32 cellular contexts compared by ENCODE assay signal in the genomic region with DNA sequence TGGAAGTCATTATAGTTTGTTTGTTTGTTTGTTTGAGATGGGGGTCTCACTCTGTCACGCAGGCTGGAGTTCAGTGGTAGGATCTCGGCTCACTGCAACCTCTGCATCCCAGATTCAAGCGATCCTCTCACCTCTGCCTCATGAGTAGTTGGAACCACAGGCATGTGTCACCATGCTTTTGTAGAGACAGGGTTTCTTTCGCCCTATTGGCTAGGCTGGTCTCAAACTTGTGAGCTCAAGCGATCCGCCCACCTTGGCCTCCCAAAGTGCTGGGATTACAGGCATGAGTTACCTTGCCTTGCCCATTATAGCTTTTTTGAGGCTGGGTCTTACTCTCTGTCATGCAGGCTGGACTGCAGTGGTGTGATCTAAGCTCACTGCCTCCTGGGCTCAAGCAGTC. TPM values are rescaled to one million over a fixed set of nuclear protein-coding genes. Genes with fewer than 3 reads are reported as not detected.
DNase-seq lines count a peak whose midpoint lies in the region; ATAC-seq, FAIRE-seq and TF ChIP-seq lines count a peak whose summit lies in the region.
"Had no signal": no experiment of that assay in that cellular context is flagged by ENCODE, and none has a peak within 500 bp of the region (broad histone marks: within the 10 kb centered on the region; RNA-seq: fewer than 3 reads in every experiment).

No MANE protein-coding gene starts in this region.

- POLR2A ChIA-PET in CD8-positive, alpha-beta T cell (lab: Charles Lee), result no interaction called here
- POLR2A ChIA-PET in HEK293 (lab: Yijun Ruan, JAX), result interaction anchor here (0.7 kb wide), 1 partner anchor 8 kb away, joined by 4 read pairs; no protein-coding TSS in a partner anchor

- intact Hi-C loops in CD8-positive, alpha-beta T cell (cut with DNase I, micrococcal nuclease), result no loop called here

- peaks cover 39% of the 10 kb centered on the region for H3K36me3 Mint-ChIP-seq in CD8-positive, alpha-beta T cell
- H3K36me3 Mint-ChIP-seq in nephron progenitor cell (ENCODE audit: low read depth), result peaks cover 43% of the 10 kb centered on the region
- no peaks in the 10 kb centered on the region for H3K36me3 Mint-ChIP-seq in natural killer cell treated with Interleukin-12 subunit alpha and Interleukin-12 subunit beta and Interleukin-15 and Interleukin-18, amount 100 ng/mL, for 72 hours

- H3K9me3 ChIP-seq in CD8-positive, alpha-beta T cell (ENCODE audit: low read length), result no peaks in the 10 kb centered on the region
- H3K9me3 ChIP-seq in HEK293 (ENCODE audit: control insufficient read depth, insufficient read depth, low read depth, low read length), result no peaks in the 10 kb centered on the region
- H3K9me3 ChIP-seq in gastroesophageal sphincter, result no peaks in the 10 kb centered on the region
- H3K9me3 ChIP-seq: BE2C, testis, uterus had no signal

- no peak for DNase-seq in CD8-positive, alpha-beta T cell
- DNase-seq in bronchial epithelial cell (ENCODE audit: low read depth) (peak; percentile 11), nephron progenitor cell (no peak), NCI-H2227 (lab: John Stamatoyannopoulos, UW; ENCODE audit: unreplicated experiment) (no peak), NCI-H1092 treated with DMSO at 0.1 percent for 48 hours (lab: John Stamatoyannopoulos, UW) (no peak)
- no peak for DNase-seq in natural killer cell treated with Interleukin-12 subunit alpha and Interleukin-12 subunit beta and Interleukin-15 and Interleukin-18, amount 100 ng/mL, for 72 hours (ENCODE audit: low spot score)
- DNase-seq: activated CD4-positive, alpha-beta T cell treated with anti-CD3 and anti-CD28 coated beads for 48 hours; activated gamma-delta T cell treated with Interleukin-2 at 50 U/mL for 16 hours; activated naive CD8-positive, alpha-beta T cell treated with anti-CD3 and anti-CD28 coated beads, Interleukin-2, amount 10 ng/mL, durations not matched to agents 7 days and 5 days; aorta; BE2C; caudate nucleus; CD8-positive, alpha-beta memory T cell; effector memory CD4-positive, alpha-beta T cell; HCEC 1CT; Kasumi-1; naive thymus-derived CD4-positive, alpha-beta T cell; NCI-H2107; NCI-H446; NCI-H748 treated with DMSO at 0.1 percent for 48 hours; retina; stimulated activated naive CD8-positive, alpha-beta T cell treated with anti-CD3 and anti-CD28 coated beads, Interleukin-15, Interleukin-2, amounts not matched to agents 100 U/mL and 50 U/mL, for 24 hours; SW 1271; testis; uterus had no signal

- ATAC-seq in CD8-positive, alpha-beta T cell, result no peak
- no peak for ATAC-seq in natural killer cell treated with Interleukin-12 subunit alpha and Interleukin-12 subunit beta and Interleukin-15 and Interleukin-18, amount 100 ng/mL, for 72 hours
- ATAC-seq in gastroesophageal sphincter, result no peak
- ATAC-seq: naive thymus-derived CD4-positive, alpha-beta T cell; stimulated activated naive CD8-positive, alpha-beta T cell treated with anti-CD3 and anti-CD28 coated beads, Interleukin-15, Interleukin-2, amounts not matched to agents 100 U/mL and 50 U/mL, for 24 hours had no signal

- H3K36me3 ChIP-seq in CD8-positive, alpha-beta T cell (ENCODE audit: insufficient read depth, low read length), result no peaks in the 10 kb centered on the region
- H3K36me3 ChIP-seq in HEK293 (ENCODE audit: control insufficient read depth in 2 of 2, insufficient read depth in 1 of 2, low read length in 2 of 2) (peaks cover 45 to 51% of the 10 kb centered on the region in 2 experiments; a peak in 2 of 3 replicates), bronchial epithelial cell (ENCODE audit: control insufficient read depth, insufficient read depth, low read length) (peaks cover 1% of the 10 kb centered on the region), gastroesophageal sphincter (peaks cover 0 to 24% of the 10 kb centered on the region in 2 donors)
- H3K36me3 ChIP-seq: uterus had no signal

- 85 to 93% methylated on average over 3 to 5 of the region's 6 CpGs for WGBS in gastroesophageal sphincter (ENCODE audit: low coverage in 1 of 2), 2 donors

- CTCF ChIA-PET in CD8-positive, alpha-beta T cell (lab: Charles Lee), result no interaction called here
- CTCF ChIA-PET in HEK293 (lab: Yijun Ruan, JAX), result interaction anchor here (0.7 to 1.6 kb wide), 2 partner anchors 10 to 148 kb away, joined by 3 to 5 read pairs; no protein-coding TSS in a partner anchor

- TF ChIP-seq EP300 in gastroesophageal sphincter (IDR thresholded peaks at IDR 0.05), result no peak

- peaks cover 13% of the 10 kb centered on the region for H3K4me1 Mint-ChIP-seq in CD8-positive, alpha-beta T cell (ENCODE audit: low read depth)
- H3K4me1 Mint-ChIP-seq in nephron progenitor cell, result no peaks in the 10 kb centered on the region
- peaks cover 8 to 9% of the 10 kb centered on the region in 2 donors for H3K4me1 Mint-ChIP-seq in natural killer cell treated with Interleukin-12 subunit alpha and Interleukin-12 subunit beta and Interleukin-15 and Interleukin-18, amount 100 ng/mL, for 72 hours (ENCODE audit: low read depth in 2 of 2)
- H3K4me1 Mint-ChIP-seq: activated naive CD8-positive, alpha-beta T cell treated with anti-CD3 and anti-CD28 coated beads, Interleukin-2, amount 10 ng/mL, durations not matched to agents 7 days and 5 days had no signal

- no peak overlapping the region for H3K27ac ChIP-seq in CD8-positive, alpha-beta T cell (ENCODE audit: low read depth, low read length)
- H3K27ac ChIP-seq in HEK293 (ENCODE audit: extremely low read depth, low read depth, low read length) (no peak overlapping the region), gastroesophageal sphincter (no peak overlapping the region)
- H3K27ac ChIP-seq: coronary artery, testis, uterus, VCaP had no signal

- no peaks in the 10 kb centered on the region for H3K4me1 ChIP-seq in CD8-positive, alpha-beta T cell (ENCODE audit: insufficient read depth, low read length)
- H3K4me1 ChIP-seq in HEK293 (ENCODE audit: control insufficient read depth, insufficient read depth, low read length) (no peaks in the 10 kb centered on the region), gastroesophageal sphincter (peaks cover 0 to 5% (median 0%) of the 10 kb centered on the region in 3 donors)
- H3K4me1 ChIP-seq: BE2C, testis, uterus had no signal

- H3K9me3 Mint-ChIP-seq in CD8-positive, alpha-beta T cell, result no peaks in the 10 kb centered on the region
- no peaks in the 10 kb centered on the region for H3K9me3 Mint-ChIP-seq in nephron progenitor cell
- H3K9me3 Mint-ChIP-seq in natural killer cell treated with Interleukin-12 subunit alpha and Interleukin-12 subunit beta and Interleukin-15 and Interleukin-18, amount 100 ng/mL, for 72 hours, result no peaks in the 10 kb centered on the region
- H3K9me3 Mint-ChIP-seq: activated naive CD8-positive, alpha-beta T cell treated with anti-CD3 and anti-CD28 coated beads, Interleukin-2, amount 10 ng/mL, durations not matched to agents 7 days and 5 days; activated T-cell treated with anti-CD3 and anti-CD28 coated beads, Interleukin-2, amount 50 U/mL, for 24 hours; CD8-positive, alpha-beta memory T cell; naive thymus-derived CD4-positive, alpha-beta T cell had no signal

- TF ChIP-seq POLR2A in gastroesophageal sphincter (IDR thresholded peaks at IDR 0.05), result no peak

- no peaks in the 10 kb centered on the region for H3K27me3 Mint-ChIP-seq in CD8-positive, alpha-beta T cell (ENCODE audit: low read depth)
- H3K27me3 Mint-ChIP-seq in nephron progenitor cell (ENCODE audit: low read depth, poor library complexity), result no peaks in the 10 kb centered on the region
- no peaks in the 10 kb centered on the region for H3K27me3 Mint-ChIP-seq in natural killer cell treated with Interleukin-12 subunit alpha and Interleukin-12 subunit beta and Interleukin-15 and Interleukin-18, amount 100 ng/mL, for 72 hours
- H3K27me3 Mint-ChIP-seq: activated naive CD8-positive, alpha-beta T cell treated with anti-CD3 and anti-CD28 coated beads, Interleukin-2, amount 10 ng/mL, durations not matched to agents 7 days and 5 days; activated T-cell treated with anti-CD3 and anti-CD28 coated beads, Interleukin-2, amount 50 U/mL, for 24 hours; CD8-positive, alpha-beta memory T cell; naive thymus-derived CD4-positive, alpha-beta T cell had no signal

- TF ChIP-seq CTCF in CD8-positive, alpha-beta T cell (IDR thresholded peaks at IDR 0.05), result no peak
- TF ChIP-seq CTCF in HEK293 (tag by site-specific recombination; IDR thresholded peaks at IDR 0.05) (no peak), bronchial epithelial cell (IDR thresholded peaks at IDR 0.05; ENCODE audit: insufficient read depth, low read length, severe bottlenecking) (no peak), nephron progenitor cell (IDR thresholded peaks at IDR 0.05) (no peak), gastroesophageal sphincter (IDR thresholded peaks at IDR 0.05) (no peak)

- no peak for FAIRE-seq in bronchial epithelial cell (lab: Jason Lieb, UNC)
- FAIRE-seq: GM12891, keratinocyte had no signal

- no peaks in the 10 kb centered on the region for H3K27me3 ChIP-seq in CD8-positive, alpha-beta T cell (ENCODE audit: insufficient read depth, low read length)
- no peaks in the 10 kb centered on the region for H3K27me3 ChIP-seq in bronchial epithelial cell (ENCODE audit: control insufficient read depth, insufficient read depth, low read length)
- H3K27me3 ChIP-seq in gastroesophageal sphincter, result no peaks in the 10 kb centered on the region
- H3K27me3 ChIP-seq: BE2C, testis, uterus had no signal

- H3K4me3 Mint-ChIP-seq in CD8-positive, alpha-beta T cell, result no peak overlapping the region
- H3K4me3 Mint-ChIP-seq in nephron progenitor cell, result no peak overlapping the region
- H3K4me3 Mint-ChIP-seq in natural killer cell treated with Interleukin-12 subunit alpha and Interleukin-12 subunit beta and Interleukin-15 and Interleukin-18, amount 100 ng/mL, for 72 hours, result no peak overlapping the region
- H3K4me3 Mint-ChIP-seq: activated naive CD8-positive, alpha-beta T cell treated with anti-CD3 and anti-CD28 coated beads, Interleukin-2, amount 10 ng/mL, durations not matched to agents 7 days and 5 days; activated T-cell treated with anti-CD3 and anti-CD28 coated beads, Interleukin-2, amount 50 U/mL, for 24 hours had no signal

- H3K4me3 ChIP-seq in CD8-positive, alpha-beta T cell (ENCODE audit: low read depth, low read length), result no peak overlapping the region
- no peak overlapping the region for H3K4me3 ChIP-seq in HEK293 (ENCODE audit: low read depth, low read length)
- H3K4me3 ChIP-seq in bronchial epithelial cell (ENCODE audit: low read depth, low read length), result no peak overlapping the region
- H3K4me3 ChIP-seq in gastroesophageal sphincter, result no peak overlapping the region
- H3K4me3 ChIP-seq: coronary artery, testis, uterus had no signal

- peak overlapping the region; percentile 45 for H3K27ac Mint-ChIP-seq in CD8-positive, alpha-beta T cell
- peak overlapping the region; percentile 82 for H3K27ac Mint-ChIP-seq in nephron progenitor cell
- H3K27ac Mint-ChIP-seq in natural killer cell treated with Interleukin-12 subunit alpha and Interleukin-12 subunit beta and Interleukin-15 and Interleukin-18, amount 100 ng/mL, for 72 hours, result no peak overlapping the region
- H3K27ac Mint-ChIP-seq: activated naive CD8-positive, alpha-beta T cell treated with anti-CD3 and anti-CD28 coated beads, Interleukin-2, amount 10 ng/mL, durations not matched to agents 7 days and 5 days; activated T-cell treated with anti-CD3 and anti-CD28 coated beads, Interleukin-2, amount 50 U/mL, for 24 hours had no signal

RNA-seq across cellular contexts. Expression of a gene that starts 28.8 kb away (rescaled TPM):
- 10 to 100 TPM; 71.8 to 75.2 TPM for total RNA-seq in CD8-positive, alpha-beta T cell
- total RNA-seq in bronchial epithelial cell (32.4 and 42.9 TPM in 2 replicates), gastroesophageal sphincter (10 to 100 TPM; 41.1 to 58.4 (median 49.5) TPM)
- total RNA-seq in natural killer cell treated with Interleukin-12 subunit alpha and Interleukin-12 subunit beta and Interleukin-15 and Interleukin-18, amount 100 ng/mL, for 72 hours, result 100 to 1,000 TPM in 1 of 2 donors, 10 to 100 TPM in 1; 96.8 to 166 TPM

Comparison
In these comparisons a context has a peak if more than half of its experiments do, and no peak if none do; other contexts are left out.
1. H3K27ac Mint-ChIP-seq: peak in CD8-positive, alpha-beta T cell (single experiment) and nephron progenitor cell (single experiment); none in natural killer cell treated with Interleukin-12 subunit alpha and Interleukin-12 subunit beta and Interleukin-15 and Interleukin-18, amount 100 ng/mL, for 72 hours (0 of 2).